ENCODE assay signal across 22 cellular contexts in genomic region chr6:163311830-163312229, GRCh38.
DNase-seq lines count a peak whose midpoint lies in the region; ATAC-seq, FAIRE-seq and TF ChIP-seq lines count a peak whose summit lies in the region.
"Had no signal": no experiment of that assay in that cellular context is flagged by ENCODE, and none has a peak within 500 bp of the region (broad histone marks: within the 10 kb centered on the region; RNA-seq: fewer than 3 reads in every experiment).

No MANE protein-coding gene starts in this region.

- H3K4me1 ChIP-seq in GM23248 (ENCODE audit: insufficient read depth) (no peaks in the 10 kb centered on the region), sigmoid colon (no peaks in the 10 kb centered on the region), kidney (ENCODE audit: control insufficient read depth in 1 of 2, insufficient read depth in 1 of 2, low read depth in 1 of 2, low read length in 2 of 2) (no peaks in the 10 kb centered on the region)
- H3K4me1 ChIP-seq: adrenal gland, upper lobe of left lung had no signal

- H3F3A ChIP-seq in GM23248 (ENCODE audit: insufficient read depth): no peaks in the 10 kb centered on the region

- WGBS in GM23248 (ENCODE audit: low coverage in 1 of 2, low lambda C conversion rate in 2 of 2, missing lambda C conversion rate in 2 of 2), 2 experiments: 64 to 67% methylated on average over 3 of the region's 3 CpGs
- 42 to 71% methylated on average over 3 of the region's 3 CpGs for WGBS in sigmoid colon, 2 donors

- no peaks in the 10 kb centered on the region for H3K79me2 ChIP-seq in GM23248 (ENCODE audit: insufficient read depth)

- intact Hi-C loops in sigmoid colon (cut with DNase I) (no loop called here), kidney (cut with DNase I) (no loop called here)

- H3K27me3 ChIP-seq in brain microvascular endothelial cell (replicated peaks) (no peaks in the 10 kb centered on the region), layer of hippocampus (ENCODE audit: control insufficient read depth, insufficient read depth, low read length) (no peaks in the 10 kb centered on the region), GM23248 (replicated peaks; ENCODE audit: insufficient read depth) (no peaks in the 10 kb centered on the region), sigmoid colon (no peaks in the 10 kb centered on the region)
- H3K27me3 ChIP-seq: adrenal gland, upper lobe of left lung had no signal

- no peak overlapping the region for H3K4me3 ChIP-seq in brain microvascular endothelial cell (ENCODE audit: low read depth, low read length)
- H3K4me3 ChIP-seq in GM23248: no peak overlapping the region
- H3K4me3 ChIP-seq in sigmoid colon: no peak overlapping the region
- no peak overlapping the region for H3K4me3 ChIP-seq in kidney (ENCODE audit: low read length in 2 of 2)
- H3K4me3 ChIP-seq: adrenal gland, upper lobe of left lung had no signal

- no peaks in the 10 kb centered on the region for H3K9me3 ChIP-seq in GM23248 (ENCODE audit: low read depth)
- no peaks in the 10 kb centered on the region for H3K9me3 ChIP-seq in sigmoid colon
- H3K9me3 ChIP-seq in kidney (ENCODE audit: control insufficient read depth in 1 of 2, low read length in 2 of 2): no peaks in the 10 kb centered on the region
- H3K9me3 ChIP-seq: adrenal gland, neutrophil, SK-N-SH, upper lobe of left lung had no signal

- no peak overlapping the region for H2AFZ ChIP-seq in GM23248

- TF ChIP-seq CTCF in brain microvascular endothelial cell (IDR thresholded peaks at IDR 0.05; ENCODE audit: low read depth, low read length, missing control alignments) (no peak), sigmoid colon (IDR thresholded peaks at IDR 0.05) (no peak), kidney (IDR thresholded peaks at IDR 0.05; ENCODE audit: borderline replicate concordance, extremely low read depth, insufficient read depth) (no peak)

- DNase-seq in DMS53 (lab: John Stamatoyannopoulos, UW) (peak; percentile 67), MV-4-11 (lab: John Stamatoyannopoulos, UW) (peak; percentile 12), brain microvascular endothelial cell (peak; percentile 37), GM23248 (no peak), sigmoid colon (no peak), kidney (no peak)
- DNase-seq: activated CD4-positive, alpha-beta T cell treated with anti-CD3 and anti-CD28 coated beads for 48 hours; activated CD8-positive, alpha-beta memory T cell treated with anti-CD3 and anti-CD28 coated beads, Interleukin-2, amount 50 U/mL, for 4 hours; activated effector memory CD4-positive, alpha-beta T cell treated with anti-CD3 and anti-CD28 coated beads, Interleukin-2, amount 50 U/mL, for 16 hours; adrenal gland; CD4-positive, alpha-beta memory T cell; DND-41; NCI-H1092; NCI-H526; right cardiac atrium; SK-N-SH; stimulated activated naive CD4-positive, alpha-beta T cell; upper lobe of left lung had no signal

- H3K36me3 ChIP-seq in brain microvascular endothelial cell (replicated peaks): no peaks in the 10 kb centered on the region
- no peaks in the 10 kb centered on the region for H3K36me3 ChIP-seq in GM23248 (ENCODE audit: low read depth)
- no peaks in the 10 kb centered on the region for H3K36me3 ChIP-seq in sigmoid colon
- no peaks in the 10 kb centered on the region for H3K36me3 ChIP-seq in kidney (ENCODE audit: control insufficient read depth in 1 of 2, insufficient read depth in 2 of 2, low read length in 2 of 2)
- H3K36me3 ChIP-seq: adrenal gland, neutrophil, upper lobe of left lung had no signal

- H3K9ac ChIP-seq in GM23248 (no peak overlapping the region), kidney (ENCODE audit: low read length in 2 of 2) (no peak overlapping the region)
- H3K9ac ChIP-seq: SK-N-SH had no signal

- ATAC-seq in GM19324 (IDR thresholded peaks at IDR 0.05; ENCODE audit: low FRiP score, unreplicated experiment): no peak
- ATAC-seq: right cardiac atrium had no signal

- no peak overlapping the region for H3K27ac ChIP-seq in brain microvascular endothelial cell
- peak overlapping the region; percentile 97 for H3K27ac ChIP-seq in layer of hippocampus (ENCODE audit: low read depth, low read length)
- no peak overlapping the region for H3K27ac ChIP-seq in GM23248
- no peak overlapping the region for H3K27ac ChIP-seq in sigmoid colon
- no peak overlapping the region for H3K27ac ChIP-seq in kidney (ENCODE audit: low read depth in 2 of 2, low read length in 2 of 2)
- H3K27ac ChIP-seq: adrenal gland, neutrophil, upper lobe of left lung had no signal

- in situ Hi-C loops in brain microvascular endothelial cell (cut with HindIII; ENCODE audit: low pct_ligation_motif_present, low sequenced_read_pairs) (no loop called here), GM23248 (cut with MboI) (no loop called here)

- H3K4me2 ChIP-seq in GM23248 (ENCODE audit: unreplicated experiment): no peak overlapping the region
- H3K4me2 ChIP-seq: SK-N-SH had no signal

- FAIRE-seq in kidney (lab: Jason Lieb, UNC): no peak
- FAIRE-seq: H1 had no signal

- H4K20me1 ChIP-seq in GM23248 (ENCODE audit: insufficient read depth): no peaks in the 10 kb centered on the region

- H3K9me2 ChIP-seq in GM23248 (ENCODE audit: insufficient read depth): no peaks in the 10 kb centered on the region
- H3K9me2 ChIP-seq: SK-N-SH had no signal

- no peak for TF ChIP-seq EP300 in sigmoid colon (IDR thresholded peaks at IDR 0.05)

- TF ChIP-seq POLR2A in sigmoid colon (IDR thresholded peaks at IDR 0.05): no peak

Comparison
In these comparisons a context has a peak if more than half of its experiments do, and no peak if none do; other contexts are left out.
1. DNase-seq: peak in DMS53 (single experiment), MV-4-11 (single experiment) and brain microvascular endothelial cell (single experiment); none in GM23248 (single experiment), sigmoid colon (single experiment) and kidney (single experiment).